In genomic region chr14:65073605-65074201, GRCh38 we compare ENCODE assay signal across 1 cellular context.
TF ChIP-seq lines count a peak whose summit lies in the region.

No MANE protein-coding gene starts in this region.

TF ChIP-seq in endothelial cell of umbilical vein, 7 proteins besides CTCF, POLR2A, EP300 and RAD21 (continued from another document):
- TF ChIP-seq GATA2 (IDR thresholded peaks at IDR 0.05; ENCODE audit: insufficient read depth, insufficient read length, low read depth, low read length) (no peak), POLR2AphosphoS5 (IDR thresholded peaks at IDR 0.05; ENCODE audit: insufficient read depth, low read depth, low read length) (no peak)
TF ChIP-seq in endothelial cell of umbilical vein: peak in this region for 0.
